In genomic region chr13:84737671-84738070, GRCh38 we compare ENCODE assay signal across 33 cellular contexts.
"Had no signal": no experiment of that assay in that cellular context is flagged by ENCODE, and none has a peak within 500 bp of the region (broad histone marks: within the 10 kb centered on the region; RNA-seq: fewer than 3 reads in every experiment).

No MANE protein-coding gene starts in this region.

- H3K27ac Mint-ChIP-seq: activated B cell treated with CpG ODN at 0.5 μM for 24 hours; activated CD4-positive, alpha-beta memory T cell treated with anti-CD3 and anti-CD28 coated beads for 36 hours; activated CD4-positive, alpha-beta T cell treated with anti-CD3 and anti-CD28 coated beads, Interleukin-2, amount 10 ng/mL, durations not matched to agents 24 days and 14 days; activated CD8-positive, alpha-beta T cell treated with anti-CD3 and anti-CD28 coated beads for 36 hours; activated naive CD4-positive, alpha-beta T cell treated with anti-CD3 and anti-CD28 coated beads, Interleukin-2, amount 10 ng/mL, durations not matched to agents 7 days and 5 days; activated naive CD4-positive, alpha-beta T cell treated with anti-CD3 and anti-CD28 coated beads, Interleukin-2, amount 50 U/mL, for 24 hours; activated naive CD8-positive, alpha-beta T cell; activated naive CD8-positive, alpha-beta T cell treated with anti-CD3 and anti-CD28 coated beads, Interleukin-2, amount 10 ng/mL, durations not matched to agents 7 days and 5 days; activated naive CD8-positive, alpha-beta T cell treated with anti-CD3 and anti-CD28 coated beads, Interleukin-2, amount 50 U/mL, for 24 hours; activated T-cell treated with anti-CD3 and anti-CD28 coated beads, Interleukin-2, amount 50 U/mL, for 72 hours; activated T-helper 2 cell treated with anti-CD3 and anti-CD28 coated beads, Interferon-gamma antibody, Interleukin-2, Interleukin-4, amounts not matched to agents 10 μg/mL and 5 μg/mL and 100 μg/mL, durations not matched to agents 14 hours and 24 hours and 36 hours; brain; T-helper 1 cell treated with Interleukin-12 subunit alpha and Interleukin-12 subunit beta and Interleukin-4 antibody, amounts not matched to agents 30 μg/mL and 1 μg/mL, for 36 hours; T-helper 2 cell treated with Interferon-gamma antibody and Interleukin-4, amounts not matched to agents 5 μg/mL and 100 μg/mL, for 36 hours had no signal

- ATAC-seq: activated CD8-positive, alpha-beta T cell treated with anti-CD3 and anti-CD28 coated beads for 36 hours; activated naive CD8-positive, alpha-beta T cell treated with anti-CD3 and anti-CD28 coated beads, Interleukin-2, amount 50 U/mL, for 24 hours; activated T-cell treated with anti-CD3 and anti-CD28 coated beads, Interleukin-2, amount 50 U/mL, for 4 hours; activated T-cell treated with anti-CD3 and anti-CD28 coated beads, Interleukin-2, amount 50 U/mL, for 72 hours had no signal

- H3K36me3 Mint-ChIP-seq: activated CD4-positive, alpha-beta memory T cell treated with anti-CD3 and anti-CD28 coated beads for 36 hours; activated naive CD4-positive, alpha-beta T cell treated with anti-CD3 and anti-CD28 coated beads, Interleukin-2, amount 10 ng/mL, durations not matched to agents 7 days and 5 days; activated naive CD4-positive, alpha-beta T cell treated with anti-CD3 and anti-CD28 coated beads, Interleukin-2, amount 50 U/mL, for 24 hours; activated naive CD8-positive, alpha-beta T cell; activated naive CD8-positive, alpha-beta T cell treated with anti-CD3 and anti-CD28 coated beads, Interleukin-2, amount 10 ng/mL, durations not matched to agents 7 days and 5 days; brain had no signal

- H3K27me3 Mint-ChIP-seq: activated B cell treated with CpG ODN at 0.5 μM for 24 hours; activated CD4-positive, alpha-beta memory T cell treated with anti-CD3 and anti-CD28 coated beads for 36 hours; activated CD4-positive, alpha-beta T cell treated with anti-CD3 and anti-CD28 coated beads, Interleukin-2, amount 10 ng/mL, durations not matched to agents 24 days and 14 days; activated CD8-positive, alpha-beta T cell treated with anti-CD3 and anti-CD28 coated beads for 36 hours; activated naive CD4-positive, alpha-beta T cell treated with anti-CD3 and anti-CD28 coated beads, Interleukin-2, amount 10 ng/mL, durations not matched to agents 7 days and 5 days; activated naive CD4-positive, alpha-beta T cell treated with anti-CD3 and anti-CD28 coated beads, Interleukin-2, amount 50 U/mL, for 24 hours; activated naive CD8-positive, alpha-beta T cell; activated naive CD8-positive, alpha-beta T cell treated with anti-CD3 and anti-CD28 coated beads, Interleukin-2, amount 10 ng/mL, durations not matched to agents 7 days and 5 days; activated naive CD8-positive, alpha-beta T cell treated with anti-CD3 and anti-CD28 coated beads, Interleukin-2, amount 50 U/mL, for 24 hours; brain; central memory CD8-positive, alpha-beta T cell had no signal

- H3K4me1 Mint-ChIP-seq: activated B cell treated with CpG ODN at 0.5 μM for 24 hours; activated CD4-positive, alpha-beta T cell treated with anti-CD3 and anti-CD28 coated beads, Interleukin-2, amount 10 ng/mL, durations not matched to agents 24 days and 14 days; activated naive CD4-positive, alpha-beta T cell treated with anti-CD3 and anti-CD28 coated beads, Interleukin-2, amount 10 ng/mL, durations not matched to agents 7 days and 5 days; activated naive CD4-positive, alpha-beta T cell treated with anti-CD3 and anti-CD28 coated beads, Interleukin-2, amount 50 U/mL, for 24 hours; activated naive CD8-positive, alpha-beta T cell treated with anti-CD3 and anti-CD28 coated beads, Interleukin-2, amount 10 ng/mL, durations not matched to agents 7 days and 5 days; activated naive CD8-positive, alpha-beta T cell treated with anti-CD3 and anti-CD28 coated beads, Interleukin-2, amount 50 U/mL, for 24 hours; brain; central memory CD8-positive, alpha-beta T cell had no signal

- H3K9me3 Mint-ChIP-seq: activated CD4-positive, alpha-beta memory T cell treated with anti-CD3 and anti-CD28 coated beads for 36 hours; activated CD4-positive, alpha-beta T cell treated with anti-CD3 and anti-CD28 coated beads, Interleukin-2, amount 10 ng/mL, durations not matched to agents 24 days and 14 days; activated naive CD4-positive, alpha-beta T cell treated with anti-CD3 and anti-CD28 coated beads, Interleukin-2, amount 50 U/mL, for 24 hours; activated naive CD8-positive, alpha-beta T cell treated with anti-CD3 and anti-CD28 coated beads, Interleukin-2, amount 10 ng/mL, durations not matched to agents 7 days and 5 days had no signal

- H3K4me3 Mint-ChIP-seq: activated B cell treated with CpG ODN at 0.5 μM for 24 hours; activated CD4-positive, alpha-beta memory T cell treated with anti-CD3 and anti-CD28 coated beads for 36 hours; activated CD4-positive, alpha-beta T cell treated with anti-CD3 and anti-CD28 coated beads, Interleukin-2, amount 10 ng/mL, durations not matched to agents 24 days and 14 days; activated CD8-positive, alpha-beta T cell treated with anti-CD3 and anti-CD28 coated beads for 36 hours; activated naive CD4-positive, alpha-beta T cell treated with anti-CD3 and anti-CD28 coated beads, Interleukin-2, amount 10 ng/mL, durations not matched to agents 7 days and 5 days; activated naive CD4-positive, alpha-beta T cell treated with anti-CD3 and anti-CD28 coated beads, Interleukin-2, amount 50 U/mL, for 24 hours; activated naive CD8-positive, alpha-beta T cell; activated naive CD8-positive, alpha-beta T cell treated with anti-CD3 and anti-CD28 coated beads, Interleukin-2, amount 10 ng/mL, durations not matched to agents 7 days and 5 days; activated naive CD8-positive, alpha-beta T cell treated with anti-CD3 and anti-CD28 coated beads, Interleukin-2, amount 50 U/mL, for 24 hours; activated T-cell treated with anti-CD3 and anti-CD28 coated beads, Interleukin-2, amount 50 U/mL, for 4 hours; activated T-cell treated with anti-CD3 and anti-CD28 coated beads, Interleukin-2, amount 50 U/mL, for 72 hours; brain; central memory CD8-positive, alpha-beta T cell; T-helper 1 cell treated with Interleukin-12 subunit alpha and Interleukin-12 subunit beta and Interleukin-4 antibody, amounts not matched to agents 30 μg/mL and 1 μg/mL, for 36 hours; T-helper 2 cell treated with Interferon-gamma antibody and Interleukin-4, amounts not matched to agents 5 μg/mL and 100 μg/mL, for 36 hours had no signal

- DNase-seq: activated B cell treated with CpG ODN at 0.5 μM for 24 hours; activated CD4-positive, alpha-beta memory T cell treated with anti-CD3 and anti-CD28 coated beads for 36 hours; activated CD4-positive, alpha-beta T cell treated with anti-CD3 and anti-CD28 coated beads for 4 hours; activated CD4-positive, alpha-beta T cell treated with anti-CD3 and anti-CD28 coated beads, Interleukin-2, amount 10 ng/mL, durations not matched to agents 24 days and 14 days; activated CD4-positive, alpha-beta T cell treated with anti-CD3 and anti-CD28 coated beads, Interleukin-2, amount 50 U/mL, for 1 hour; activated CD4-positive, alpha-beta T cell treated with anti-CD3 and anti-CD28 coated beads, Interleukin-2, amount 50 U/mL, for 4 hours; activated CD4-positive, CD25-positive, alpha-beta regulatory T cell treated with anti-CD3 and anti-CD28 coated beads, Interleukin-2, amount 50 U/mL, for 72 hours; activated CD8-positive, alpha-beta memory T cell treated with anti-CD3 and anti-CD28 coated beads, Interleukin-2, amount 50 U/mL, for 4 hours; activated CD8-positive, alpha-beta T cell treated with anti-CD3 and anti-CD28 coated beads for 36 hours; activated effector memory CD4-positive, alpha-beta T cell treated with Interleukin-2 at 50 U/mL for 16 hours; activated gamma-delta T cell; activated naive CD4-positive, alpha-beta T cell treated with anti-CD3 and anti-CD28 coated beads, Interleukin-2, amount 10 ng/mL, durations not matched to agents 7 days and 5 days; activated naive CD4-positive, alpha-beta T cell treated with Interleukin-2 at 50 U/mL for 16 hours; activated naive CD8-positive, alpha-beta T cell treated with anti-CD3 and anti-CD28 coated beads, Interleukin-2, amount 10 ng/mL, durations not matched to agents 7 days and 5 days; activated naive CD8-positive, alpha-beta T cell treated with anti-CD3 and anti-CD28 coated beads, Interleukin-2, amount 50 U/mL, for 24 hours; activated T-cell treated with anti-CD3 and anti-CD28 coated beads for 4 hours; activated T-cell treated with anti-CD3 and anti-CD28 coated beads, Interleukin-2, amount 50 U/mL, for 1 hour; activated T-cell treated with anti-CD3 and anti-CD28 coated beads, Interleukin-2, amount 50 U/mL, for 4 hours; activated T-cell treated with anti-CD3 and anti-CD28 coated beads, Interleukin-2, amount 50 U/mL, for 72 hours; amygdala; anterior cingulate cortex; caudate nucleus; cerebellar nuclear complex; T-helper 1 cell; T-helper 2 cell; T-helper 9 cell had no signal
